Comparison of ENCODE assay signal across 7 cellular contexts in genomic region chr13:106561551-106562170, GRCh38. TPM values are rescaled to one million over a fixed set of nuclear protein-coding genes. Genes with fewer than 3 reads are reported as not detected.
DNase-seq lines count a peak whose midpoint lies in the region; ATAC-seq, FAIRE-seq and TF ChIP-seq lines count a peak whose summit lies in the region.

No MANE protein-coding gene starts in this region.

- peak; percentile 83 for ATAC-seq in GM19372 (IDR thresholded peaks at IDR 0.05; ENCODE audit: low read depth, unreplicated experiment)
- peak; percentile 67 for ATAC-seq in HG03108 (IDR thresholded peaks at IDR 0.05; ENCODE audit: unreplicated experiment)

- no peaks in the 10 kb centered on the region for H3K9me1 ChIP-seq in keratinocyte (ENCODE audit: control insufficient read depth, extremely low read depth, insufficient read depth, low read length)

- H3K4me2 ChIP-seq in keratinocyte (ENCODE audit: control insufficient read depth, extremely low read depth, insufficient read depth, low read depth, low read length): no peak overlapping the region

- no peak overlapping the region for H3K9ac ChIP-seq in keratinocyte (ENCODE audit: control insufficient read depth, extremely low read depth, insufficient read depth, low read length)

- H3K9me3 ChIP-seq in keratinocyte (ENCODE audit: control insufficient read depth, low read depth, low read length): no peaks in the 10 kb centered on the region

- TF ChIP-seq CTCF in keratinocyte (optimal IDR thresholded peaks at IDR 0.05 in 1 of 3, IDR thresholded peaks at IDR 0.05 in 1 of 3, conservative IDR thresholded peaks at IDR 0.05 in 1 of 3; ENCODE audit: extremely low read depth in 1 of 3, insufficient read depth in 2 of 3, low read length in 3 of 3): no peak

- DNase-seq in activated T-cell treated with anti-CD3 and anti-CD28 coated beads for 48 hours (ENCODE audit: low read depth): peak; percentile 37
- DNase-seq in keratinocyte (ENCODE audit: low read depth, low spot score): no peak
- DNase-seq in stimulated activated CD8-positive, alpha-beta memory T cell treated with anti-CD3 and anti-CD28 coated beads, Interleukin-2, amount 100 ng/mL, for 48 hours (ENCODE audit: low read depth in 2 of 2): peak; percentile 23 to 45
- no peak for DNase-seq in NCI-H2029 (lab: John Stamatoyannopoulos, UW)
- no peak for DNase-seq in NOMO-1 treated with dmso at 0.1 percent for 144 hours (lab: John Stamatoyannopoulos, UW; ENCODE audit: unreplicated experiment)

- H4K20me1 ChIP-seq in keratinocyte (ENCODE audit: control insufficient read depth, extremely low read depth, insufficient read depth, low read length): peaks cover 46% of the 10 kb centered on the region

- peak overlapping the region in 1 of 3 experiments; percentile 3 for H3K4me3 ChIP-seq in keratinocyte (ENCODE audit: control insufficient read depth in 2 of 3, extremely low read depth in 1 of 3, insufficient read depth in 2 of 3, low read depth in 1 of 3, low read length in 3 of 3)

- peaks cover 10% of the 10 kb centered on the region in 2 experiments for H3K36me3 ChIP-seq in keratinocyte (ENCODE audit: control insufficient read depth in 2 of 2, extremely low read depth in 1 of 2, insufficient read depth in 2 of 2, low read length in 2 of 2)

- H3K79me2 ChIP-seq in keratinocyte (ENCODE audit: control insufficient read depth, insufficient read depth, low read length): peaks cover 97% of the 10 kb centered on the region

- H3K27ac ChIP-seq in keratinocyte (ENCODE audit: control insufficient read depth, insufficient read depth, low read length): peak overlapping the region; percentile 10

- H2AFZ ChIP-seq in keratinocyte (ENCODE audit: control insufficient read depth, low read length): no peak overlapping the region

- H3K4me1 ChIP-seq in keratinocyte (ENCODE audit: control insufficient read depth, extremely low read depth, insufficient read depth, low read length): peaks cover 18% of the 10 kb centered on the region

- FAIRE-seq in keratinocyte (lab: Jason Lieb, UNC): no peak

- no peaks in the 10 kb centered on the region for H3K27me3 ChIP-seq in keratinocyte (ENCODE audit: control insufficient read depth, extremely low read depth, insufficient read depth, low read length)

- dilution Hi-C loops in keratinocyte (cut with MboI; ENCODE audit: extremely low pct_ligation_motif_present, low sequenced_read_pairs): no loop called here

RNA-seq across cellular contexts. Expression of gene ARGLU1, which starts 6.3 kb away (rescaled TPM):
- polyA plus RNA-seq in keratinocyte: 33.0 to 96.8 TPM (median 75.8 TPM) in 3 replicates
- 302 TPM for polyA plus RNA-seq in keratinocyte (2011; ENCODE audit: low read depth)
- 14.5 and 18.8 TPM in 2 replicates for polyA plus RNA-seq in keratinocyte (2011; cell fraction: cytosol; rRNA removed)
- polyA plus RNA-seq in keratinocyte (2011; cell fraction: nucleus; rRNA removed): 213 and 302 TPM in 2 replicates
- polyA plus RNA-seq in keratinocyte (2012; ENCODE audit: low replicate concordance): 38.4 and 51.4 TPM in 2 replicates
- polyA minus RNA-seq in keratinocyte: 1.2 to 14.4 TPM (median 6.1 TPM) in 3 replicates
- polyA minus RNA-seq in keratinocyte (2011; cell fraction: cytosol; rRNA and poly(A)+ RNA removed): 10.4 TPM
- 30.1 and 37.9 TPM in 2 replicates for polyA minus RNA-seq in keratinocyte (2011; cell fraction: nucleus; rRNA and poly(A)+ RNA removed)

RNA-seq across cellular contexts. Expression of gene EFNB2, which starts 26.2 kb away (rescaled TPM):
- 29.4 to 68.0 TPM (median 38.9 TPM) in 3 replicates for polyA plus RNA-seq in keratinocyte
- 15.9 TPM for polyA plus RNA-seq in keratinocyte (2011; ENCODE audit: low read depth)
- 29.4 and 32.8 TPM in 2 replicates for polyA plus RNA-seq in keratinocyte (2011; cell fraction: cytosol; rRNA removed)
- 74.1 and 79.8 TPM in 2 replicates for polyA plus RNA-seq in keratinocyte (2011; cell fraction: nucleus; rRNA removed)
- polyA plus RNA-seq in keratinocyte (2012; ENCODE audit: low replicate concordance): 23.1 and 66.7 TPM in 2 replicates
- polyA minus RNA-seq in keratinocyte: 49.3 to 103 TPM (median 57.1 TPM) in 3 replicates
- polyA minus RNA-seq in keratinocyte (2011; cell fraction: cytosol; rRNA and poly(A)+ RNA removed): 43.4 TPM
- polyA minus RNA-seq in keratinocyte (2011; cell fraction: nucleus; rRNA and poly(A)+ RNA removed): 64.7 and 91.4 TPM in 2 replicates

Comparison
In these comparisons a context has a peak if more than half of its experiments do, and no peak if none do; other contexts are left out.
1. DNase-seq: peak in activated T-cell treated with anti-CD3 and anti-CD28 coated beads for 48 hours (single experiment) and stimulated activated CD8-positive, alpha-beta memory T cell treated with anti-CD3 and anti-CD28 coated beads, Interleukin-2, amount 100 ng/mL, for 48 hours (2 of 2); none in keratinocyte (single experiment), NCI-H2029 (single experiment) and NOMO-1 treated with dmso at 0.1 percent for 144 hours (single experiment).